In the genomic region with DNA sequence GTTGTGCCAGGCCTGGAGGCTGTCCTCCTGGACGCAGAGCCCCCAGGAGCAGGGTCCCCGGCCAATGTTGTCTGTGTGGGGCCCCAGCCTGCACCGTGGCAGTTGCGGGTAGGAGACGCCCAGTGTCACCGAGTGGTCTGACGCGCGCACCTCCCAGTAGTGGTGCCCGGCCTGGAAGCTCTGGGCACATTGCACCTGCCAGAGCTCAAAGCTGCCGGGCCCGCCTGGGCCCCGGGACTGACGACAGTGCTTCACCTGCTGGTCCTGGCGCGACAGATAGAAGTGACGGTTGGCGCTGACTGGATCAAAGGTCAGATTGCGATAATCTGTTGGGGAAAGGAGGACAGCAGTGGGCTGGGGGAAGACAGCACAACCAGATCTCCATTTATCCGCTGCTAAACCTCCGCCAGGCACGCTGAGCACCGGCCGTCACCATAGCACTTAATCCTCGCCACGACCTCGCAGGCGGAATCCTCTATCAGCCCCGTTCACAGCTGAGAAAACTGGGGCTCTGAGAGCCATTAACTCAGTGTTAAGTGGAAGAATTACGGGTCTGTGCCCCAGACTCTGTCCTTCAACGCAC, we compare ENCODE assay signal across 1 cellular context.
TF ChIP-seq lines count a peak whose summit lies in the region.

No MANE protein-coding gene starts in this region.

TF ChIP-seq in HepG2, 621 proteins besides CTCF, POLR2A, EP300 and RAD21 (continued from another document and continues in another):
- TF ChIP-seq CC2D1A (CRISPR knock-in tag; IDR thresholded peaks at IDR 0.05), result 0 out of 2 replicates have a peak, but pooled peaks have one; percentile 32
- TF ChIP-seq HOXA7 (CRISPR knock-in tag; IDR thresholded peaks at IDR 0.05), result no peak; the same call in 1 of the 2 replicates
- TF ChIP-seq, protein P1, sequence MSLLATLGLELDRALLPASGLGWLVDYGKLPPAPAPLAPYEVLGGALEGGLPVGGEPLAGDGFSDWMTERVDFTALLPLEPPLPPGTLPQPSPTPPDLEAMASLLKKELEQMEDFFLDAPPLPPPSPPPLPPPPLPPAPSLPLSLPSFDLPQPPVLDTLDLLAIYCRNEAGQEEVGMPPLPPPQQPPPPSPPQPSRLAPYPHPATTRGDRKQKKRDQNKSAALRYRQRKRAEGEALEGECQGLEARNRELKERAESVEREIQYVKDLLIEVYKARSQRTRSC (CRISPR knock-in tag; IDR thresholded peaks at IDR 0.05; ENCODE audit: low read depth), result no peak
- TF ChIP-seq, protein P2, sequence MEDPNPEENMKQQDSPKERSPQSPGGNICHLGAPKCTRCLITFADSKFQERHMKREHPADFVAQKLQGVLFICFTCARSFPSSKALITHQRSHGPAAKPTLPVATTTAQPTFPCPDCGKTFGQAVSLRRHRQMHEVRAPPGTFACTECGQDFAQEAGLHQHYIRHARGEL (CRISPR knock-in tag; IDR thresholded peaks at IDR 0.05), result no peak
- TF ChIP-seq, protein P3, sequence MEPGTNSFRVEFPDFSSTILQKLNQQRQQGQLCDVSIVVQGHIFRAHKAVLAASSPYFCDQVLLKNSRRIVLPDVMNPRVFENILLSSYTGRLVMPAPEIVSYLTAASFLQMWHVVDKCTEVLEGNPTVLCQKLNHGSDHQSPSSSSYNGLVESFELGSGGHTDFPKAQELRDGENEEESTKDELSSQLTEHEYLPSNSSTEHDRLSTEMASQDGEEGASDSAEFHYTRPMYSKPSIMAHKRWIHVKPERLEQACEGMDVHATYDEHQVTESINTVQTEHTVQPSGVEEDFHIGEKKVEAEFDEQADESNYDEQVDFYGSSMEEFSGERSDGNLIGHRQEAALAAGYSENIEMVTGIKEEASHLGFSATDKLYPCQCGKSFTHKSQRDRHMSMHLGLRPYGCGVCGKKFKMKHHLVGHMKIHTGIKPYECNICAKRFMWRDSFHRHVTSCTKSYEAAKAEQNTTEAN (CRISPR knock-in tag; conservative IDR thresholded peaks at IDR 0.05), result no peak
- no peak for TF ChIP-seq MYC (CRISPR knock-in tag; IDR thresholded peaks at IDR 0.05; ENCODE audit: borderline replicate concordance)
- TF ChIP-seq YEATS2 (CRISPR knock-in tag; IDR thresholded peaks at IDR 0.05; ENCODE audit: borderline replicate concordance), result no peak
- no peak for TF ChIP-seq ATRX (CRISPR knock-in tag; IDR thresholded peaks at IDR 0.05; ENCODE audit: borderline replicate concordance)
- TF ChIP-seq, protein P4, sequence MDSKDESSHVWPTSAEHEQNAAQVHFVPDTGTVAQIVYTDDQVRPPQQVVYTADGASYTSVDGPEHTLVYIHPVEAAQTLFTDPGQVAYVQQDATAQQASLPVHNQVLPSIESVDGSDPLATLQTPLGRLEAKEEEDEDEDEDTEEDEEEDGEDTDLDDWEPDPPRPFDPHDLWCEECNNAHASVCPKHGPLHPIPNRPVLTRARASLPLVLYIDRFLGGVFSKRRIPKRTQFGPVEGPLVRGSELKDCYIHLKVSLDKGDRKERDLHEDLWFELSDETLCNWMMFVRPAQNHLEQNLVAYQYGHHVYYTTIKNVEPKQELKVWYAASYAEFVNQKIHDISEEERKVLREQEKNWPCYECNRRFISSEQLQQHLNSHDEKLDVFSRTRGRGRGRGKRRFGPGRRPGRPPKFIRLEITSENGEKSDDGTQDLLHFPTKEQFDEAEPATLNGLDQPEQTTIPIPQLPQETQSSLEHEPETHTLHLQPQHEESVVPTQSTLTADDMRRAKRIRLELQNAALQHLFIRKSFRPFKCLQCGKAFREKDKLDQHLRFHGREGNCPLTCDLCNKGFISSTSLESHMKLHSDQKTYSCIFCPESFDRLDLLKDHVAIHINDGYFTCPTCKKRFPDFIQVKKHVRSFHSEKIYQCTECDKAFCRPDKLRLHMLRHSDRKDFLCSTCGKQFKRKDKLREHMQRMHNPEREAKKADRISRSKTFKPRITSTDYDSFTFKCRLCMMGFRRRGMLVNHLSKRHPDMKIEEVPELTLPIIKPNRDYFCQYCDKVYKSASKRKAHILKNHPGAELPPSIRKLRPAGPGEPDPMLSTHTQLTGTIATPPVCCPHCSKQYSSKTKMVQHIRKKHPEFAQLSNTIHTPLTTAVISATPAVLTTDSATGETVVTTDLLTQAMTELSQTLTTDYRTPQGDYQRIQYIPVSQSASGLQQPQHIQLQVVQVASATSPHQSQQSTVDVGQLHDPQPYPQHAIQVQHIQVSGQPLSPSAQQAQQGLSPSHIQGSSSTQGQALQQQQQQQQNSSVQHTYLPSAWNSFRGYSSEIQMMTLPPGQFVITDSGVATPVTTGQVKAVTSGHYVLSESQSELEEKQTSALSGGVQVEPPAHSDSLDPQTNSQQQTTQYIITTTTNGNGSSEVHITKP (CRISPR knock-in tag; IDR thresholded peaks at IDR 0.05; ENCODE audit: low read depth), result no peak
- TF ChIP-seq, protein P5, sequence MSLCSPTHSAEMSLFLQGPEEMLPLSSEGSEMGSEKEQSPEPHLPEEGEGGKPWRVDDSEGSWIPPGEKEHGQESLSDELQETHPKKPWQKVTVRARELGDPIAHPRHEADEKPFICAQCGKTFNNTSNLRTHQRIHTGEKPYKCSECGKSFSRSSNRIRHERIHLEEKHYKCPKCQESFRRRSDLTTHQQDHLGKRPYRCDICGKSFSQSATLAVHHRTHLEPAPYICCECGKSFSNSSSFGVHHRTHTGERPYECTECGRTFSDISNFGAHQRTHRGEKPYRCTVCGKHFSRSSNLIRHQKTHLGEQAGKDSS (CRISPR knock-in tag; IDR thresholded peaks at IDR 0.05; ENCODE audit: borderline replicate concordance, low read depth), result no peak
- no peak for TF ChIP-seq ISX (CRISPR knock-in tag; conservative IDR thresholded peaks at IDR 0.05)
- no peak for TF ChIP-seq CHD2 (IDR thresholded peaks at IDR 0.05; ENCODE audit: low read depth, low read length)
- TF ChIP-seq ISL2 (CRISPR knock-in tag; IDR thresholded peaks at IDR 0.05), result no peak
- TF ChIP-seq, protein P6, sequence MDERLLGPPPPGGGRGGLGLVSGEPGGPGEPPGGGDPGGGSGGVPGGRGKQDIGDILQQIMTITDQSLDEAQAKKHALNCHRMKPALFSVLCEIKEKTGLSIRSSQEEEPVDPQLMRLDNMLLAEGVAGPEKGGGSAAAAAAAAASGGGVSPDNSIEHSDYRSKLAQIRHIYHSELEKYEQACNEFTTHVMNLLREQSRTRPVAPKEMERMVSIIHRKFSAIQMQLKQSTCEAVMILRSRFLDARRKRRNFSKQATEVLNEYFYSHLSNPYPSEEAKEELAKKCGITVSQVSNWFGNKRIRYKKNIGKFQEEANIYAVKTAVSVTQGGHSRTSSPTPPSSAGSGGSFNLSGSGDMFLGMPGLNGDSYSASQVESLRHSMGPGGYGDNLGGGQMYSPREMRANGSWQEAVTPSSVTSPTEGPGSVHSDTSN (CRISPR knock-in tag; IDR thresholded peaks at IDR 0.05), result no peak
- TF ChIP-seq TAF1 (CRISPR knock-in tag; IDR thresholded peaks at IDR 0.05), result no peak
- no peak for TF ChIP-seq RELA (CRISPR knock-in tag; IDR thresholded peaks at IDR 0.05)
- TF ChIP-seq, protein P7, sequence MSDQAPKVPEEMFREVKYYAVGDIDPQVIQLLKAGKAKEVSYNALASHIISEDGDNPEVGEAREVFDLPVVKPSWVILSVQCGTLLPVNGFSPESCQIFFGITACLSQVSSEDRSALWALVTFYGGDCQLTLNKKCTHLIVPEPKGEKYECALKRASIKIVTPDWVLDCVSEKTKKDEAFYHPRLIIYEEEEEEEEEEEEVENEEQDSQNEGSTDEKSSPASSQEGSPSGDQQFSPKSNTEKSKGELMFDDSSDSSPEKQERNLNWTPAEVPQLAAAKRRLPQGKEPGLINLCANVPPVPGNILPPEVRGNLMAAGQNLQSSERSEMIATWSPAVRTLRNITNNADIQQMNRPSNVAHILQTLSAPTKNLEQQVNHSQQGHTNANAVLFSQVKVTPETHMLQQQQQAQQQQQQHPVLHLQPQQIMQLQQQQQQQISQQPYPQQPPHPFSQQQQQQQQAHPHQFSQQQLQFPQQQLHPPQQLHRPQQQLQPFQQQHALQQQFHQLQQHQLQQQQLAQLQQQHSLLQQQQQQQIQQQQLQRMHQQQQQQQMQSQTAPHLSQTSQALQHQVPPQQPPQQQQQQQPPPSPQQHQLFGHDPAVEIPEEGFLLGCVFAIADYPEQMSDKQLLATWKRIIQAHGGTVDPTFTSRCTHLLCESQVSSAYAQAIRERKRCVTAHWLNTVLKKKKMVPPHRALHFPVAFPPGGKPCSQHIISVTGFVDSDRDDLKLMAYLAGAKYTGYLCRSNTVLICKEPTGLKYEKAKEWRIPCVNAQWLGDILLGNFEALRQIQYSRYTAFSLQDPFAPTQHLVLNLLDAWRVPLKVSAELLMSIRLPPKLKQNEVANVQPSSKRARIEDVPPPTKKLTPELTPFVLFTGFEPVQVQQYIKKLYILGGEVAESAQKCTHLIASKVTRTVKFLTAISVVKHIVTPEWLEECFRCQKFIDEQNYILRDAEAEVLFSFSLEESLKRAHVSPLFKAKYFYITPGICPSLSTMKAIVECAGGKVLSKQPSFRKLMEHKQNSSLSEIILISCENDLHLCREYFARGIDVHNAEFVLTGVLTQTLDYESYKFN (CRISPR knock-in tag; conservative IDR thresholded peaks at IDR 0.05), result no peak
- no peak for TF ChIP-seq RORA (CRISPR knock-in tag; IDR thresholded peaks at IDR 0.05)
- no peak for TF ChIP-seq ZNF883 (CRISPR knock-in tag; IDR thresholded peaks at IDR 0.05; ENCODE audit: not compliant biosample characterization)
- TF ChIP-seq HMGA1 (CRISPR knock-in tag; conservative IDR thresholded peaks at IDR 0.05), result no peak
- TF ChIP-seq ZNF354B (CRISPR knock-in tag; IDR thresholded peaks at IDR 0.05), result no peak
- no peak; the same call in 1 of the 2 replicates for TF ChIP-seq ZNF235 (CRISPR knock-in tag; IDR thresholded peaks at IDR 0.05; ENCODE audit: borderline replicate concordance)
- TF ChIP-seq, protein P8, sequence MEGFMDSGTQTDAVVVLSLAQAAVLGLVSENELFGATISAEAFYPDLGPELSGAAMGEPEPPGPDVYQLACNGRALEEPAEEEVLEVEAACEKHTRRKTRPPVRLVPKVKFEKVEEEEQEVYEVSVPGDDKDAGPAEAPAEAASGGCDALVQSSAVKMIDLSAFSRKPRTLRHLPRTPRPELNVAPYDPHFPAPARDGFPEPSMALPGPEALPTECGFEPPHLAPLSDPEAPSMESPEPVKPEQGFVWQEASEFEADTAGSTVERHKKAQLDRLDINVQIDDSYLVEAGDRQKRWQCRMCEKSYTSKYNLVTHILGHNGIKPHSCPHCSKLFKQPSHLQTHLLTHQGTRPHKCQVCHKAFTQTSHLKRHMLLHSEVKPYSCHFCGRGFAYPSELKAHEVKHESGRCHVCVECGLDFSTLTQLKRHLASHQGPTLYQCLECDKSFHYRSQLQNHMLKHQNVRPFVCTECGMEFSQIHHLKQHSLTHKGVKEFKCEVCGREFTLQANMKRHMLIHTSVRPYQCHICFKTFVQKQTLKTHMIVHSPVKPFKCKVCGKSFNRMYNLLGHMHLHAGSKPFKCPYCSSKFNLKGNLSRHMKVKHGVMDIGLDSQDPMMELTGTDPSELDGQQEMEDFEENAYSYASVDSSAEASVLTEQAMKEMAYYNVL (CRISPR knock-in tag; IDR thresholded peaks at IDR 0.05; ENCODE audit: borderline replicate concordance), result no peak
- peak; percentile 42; the same call in 1 of the 2 replicates for TF ChIP-seq KLF13 (CRISPR knock-in tag; IDR thresholded peaks at IDR 0.05)
- TF ChIP-seq ZZZ3 (CRISPR knock-in tag; IDR thresholded peaks at IDR 0.05; ENCODE audit: borderline replicate concordance), result no peak
- no peak for TF ChIP-seq NFE2L2 (IDR thresholded peaks at IDR 0.05; ENCODE audit: low read length)
- no peak for TF ChIP-seq PHF8 (CRISPR knock-in tag; IDR thresholded peaks at IDR 0.05)
- no peak for TF ChIP-seq ZNF264 (CRISPR knock-in tag; IDR thresholded peaks at IDR 0.05)
- TF ChIP-seq SOX6 (IDR thresholded peaks at IDR 0.05), result no peak
- TF ChIP-seq SOX6 (CRISPR knock-in tag; IDR thresholded peaks at IDR 0.05), result no peak
- TF ChIP-seq, protein P9, sequence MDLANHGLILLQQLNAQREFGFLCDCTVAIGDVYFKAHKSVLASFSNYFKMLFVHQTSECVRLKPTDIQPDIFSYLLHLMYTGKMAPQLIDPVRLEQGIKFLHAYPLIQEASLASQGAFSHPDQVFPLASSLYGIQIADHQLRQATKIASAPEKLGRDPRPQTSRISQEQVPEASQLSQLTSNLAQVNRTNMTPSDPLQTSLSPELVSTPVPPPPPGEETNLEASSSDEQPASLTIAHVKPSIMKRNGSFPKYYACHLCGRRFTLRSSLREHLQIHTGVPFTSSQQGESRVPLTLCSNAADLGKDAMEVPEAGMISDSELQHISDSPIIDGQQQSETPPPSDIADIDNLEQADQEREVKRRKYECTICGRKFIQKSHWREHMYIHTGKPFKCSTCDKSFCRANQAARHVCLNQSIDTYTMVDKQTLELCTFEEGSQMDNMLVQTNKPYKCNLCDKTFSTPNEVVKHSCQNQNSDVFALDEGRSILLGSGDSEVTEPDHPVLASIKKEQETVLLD (CRISPR knock-in tag; IDR thresholded peaks at IDR 0.05; ENCODE audit: low read depth), result 0 out of 2 replicates have a peak, but pooled peaks have one; percentile 31
- TF ChIP-seq ZNF256 (CRISPR knock-in tag; conservative IDR thresholded peaks at IDR 0.05), result no peak
- no peak for TF ChIP-seq WIZ (CRISPR knock-in tag; IDR thresholded peaks at IDR 0.05)
- TF ChIP-seq, protein P10, sequence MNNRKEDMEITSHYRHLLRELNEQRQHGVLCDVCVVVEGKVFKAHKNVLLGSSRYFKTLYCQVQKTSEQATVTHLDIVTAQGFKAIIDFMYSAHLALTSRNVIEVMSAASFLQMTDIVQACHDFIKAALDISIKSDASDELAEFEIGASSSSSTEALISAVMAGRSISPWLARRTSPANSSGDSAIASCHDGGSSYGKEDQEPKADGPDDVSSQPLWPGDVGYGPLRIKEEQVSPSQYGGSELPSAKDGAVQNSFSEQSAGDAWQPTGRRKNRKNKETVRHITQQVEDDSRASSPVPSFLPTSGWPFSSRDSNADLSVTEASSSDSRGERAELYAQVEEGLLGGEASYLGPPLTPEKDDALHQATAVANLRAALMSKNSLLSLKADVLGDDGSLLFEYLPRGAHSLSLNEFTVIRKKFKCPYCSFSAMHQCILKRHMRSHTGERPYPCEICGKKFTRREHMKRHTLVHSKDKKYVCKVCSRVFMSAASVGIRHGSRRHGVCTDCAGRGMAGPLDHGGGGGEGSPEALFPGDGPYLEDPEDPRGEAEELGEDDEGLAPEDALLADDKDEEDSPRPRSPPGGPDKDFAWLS (CRISPR knock-in tag; IDR thresholded peaks at IDR 0.05; ENCODE audit: borderline replicate concordance), result no peak
- TF ChIP-seq ZNF737 (CRISPR knock-in tag; IDR thresholded peaks at IDR 0.05; ENCODE audit: borderline replicate concordance), result no peak
- no peak for TF ChIP-seq ZNF83 (CRISPR knock-in tag; IDR thresholded peaks at IDR 0.05; ENCODE audit: borderline replicate concordance)
- no peak for TF ChIP-seq RFX5 (IDR thresholded peaks at IDR 0.05; ENCODE audit: low read depth, low read length)
- no peak for TF ChIP-seq IKZF1 (IDR thresholded peaks at IDR 0.05)
- TF ChIP-seq CREB1 (IDR thresholded peaks at IDR 0.05), result no peak
- no peak for TF ChIP-seq CREB1 (CRISPR knock-in tag; IDR thresholded peaks at IDR 0.05)
- no peak for TF ChIP-seq RXRA (CRISPR knock-in tag; IDR thresholded peaks at IDR 0.05)
- TF ChIP-seq PLRG1 (conservative IDR thresholded peaks at IDR 0.05), result no peak
